Comparison of ENCODE assay signal across 8 cellular contexts in the genomic region with DNA sequence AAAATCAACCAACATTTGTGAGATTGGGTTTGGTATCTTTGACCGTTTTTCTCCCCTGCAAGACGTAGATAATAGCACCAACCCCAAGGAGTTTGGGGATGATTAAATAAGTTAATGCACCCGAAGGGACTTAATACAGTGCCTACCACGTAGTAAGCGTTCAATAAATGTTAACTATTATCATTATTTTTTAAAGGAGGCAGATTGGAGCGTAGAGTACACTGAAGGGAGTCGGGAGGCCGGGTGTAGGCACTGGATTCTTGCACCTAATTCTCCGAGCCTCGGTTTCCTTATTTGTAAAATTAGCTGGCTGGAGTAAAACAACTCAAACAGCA. TPM values are rescaled to one million over a fixed set of nuclear protein-coding genes. Genes with fewer than 3 reads are reported as not detected.
DNase-seq lines count a peak whose midpoint lies in the region; ATAC-seq and TF ChIP-seq lines count a peak whose summit lies in the region.

No MANE protein-coding gene starts in this region.

- H3K9me3 ChIP-seq in AG04450 (ENCODE audit: control insufficient read depth, insufficient read depth, low read length) (no peaks in the 10 kb centered on the region), mucosa of rectum (ENCODE audit: control insufficient read depth in 2 of 2, low read length in 2 of 2) (no peaks in the 10 kb centered on the region)

- peaks cover 8 to 16% of the 10 kb centered on the region in 2 donors for H3K4me1 ChIP-seq in mucosa of rectum (ENCODE audit: control insufficient read depth in 2 of 2, insufficient read depth in 2 of 2, low read length in 2 of 2)

- H3K36me3 ChIP-seq in mucosa of rectum (ENCODE audit: control insufficient read depth in 2 of 2, insufficient read depth in 2 of 2, low read length in 2 of 2): no peaks in the 10 kb centered on the region

- ATAC-seq in HG03520 (IDR thresholded peaks at IDR 0.05; ENCODE audit: unreplicated experiment): peak; percentile 5
- ATAC-seq in HG03439 (IDR thresholded peaks at IDR 0.05; ENCODE audit: unreplicated experiment): no peak

- no peak for DNase-seq in AG04450 (ENCODE audit: low read depth, low spot score)
- DNase-seq in cardiac fibroblast (ENCODE audit: low read depth in 2 of 2): no peak
- no peak for DNase-seq in UCSD-AML1 (lab: John Stamatoyannopoulos, UW; ENCODE audit: unreplicated experiment)
- DNase-seq in SK-N-DZ (ENCODE audit: low spot score): no peak
- no peak for DNase-seq in T1000 (lab: John Stamatoyannopoulos, UW)

- H3K27me3 ChIP-seq in AG04450 (ENCODE audit: control insufficient read depth, insufficient read depth, low read length) (no peaks in the 10 kb centered on the region), mucosa of rectum (ENCODE audit: control insufficient read depth in 2 of 2, insufficient read depth in 2 of 2, low read length in 2 of 2) (no peaks in the 10 kb centered on the region)

- CTCF ChIA-PET in AG04450 (lab: Charles Lee): interaction anchor here (0.7 to 1.2 kb wide), 2 partner anchors 96 to 107 kb away, joined by 3 to 4 read pairs; no protein-coding TSS in a partner anchor

- H3K4me3 ChIP-seq in AG04450 (ENCODE audit: low read depth, low read length) (peak overlapping the region; percentile 89), cardiac fibroblast (replicated peaks in 1 of 2; ENCODE audit: low read depth in 2 of 2, low read length in 2 of 2) (peak overlapping the region; percentile 80 to 94), mucosa of rectum (ENCODE audit: low read length in 2 of 2) (peak overlapping the region; percentile 85 to 93)

- H3K27ac ChIP-seq in AG04450 (ENCODE audit: low read depth, low read length) (no peak overlapping the region), mucosa of rectum (ENCODE audit: low read depth in 2 of 2, low read length in 2 of 2) (peak overlapping the region; percentile 84 to 88)

- peak overlapping the region; percentile 64 to 88 for H3K9ac ChIP-seq in mucosa of rectum (ENCODE audit: low read depth in 1 of 2, low read length in 2 of 2)

- POLR2A ChIA-PET in AG04450 (lab: Yijun Ruan, JAX): interaction anchor here (0.7 to 1.5 kb wide), 10 partner anchors 11 to 115 kb away, joined by 3 to 5 read pairs (median 3); partner anchors contain the start of gene CCT2

- no peak for TF ChIP-seq CTCF in AG04450 (IDR thresholded peaks at IDR 0.05; ENCODE audit: low read depth, low read length)
- no peak for TF ChIP-seq CTCF in cardiac fibroblast (IDR thresholded peaks at IDR 0.05; ENCODE audit: low read depth, low read length)

RNA-seq across cellular contexts. Expression of gene FRS2, which starts 0.4 kb away (rescaled TPM):
- polyA plus RNA-seq in AG04450 (2011; rRNA removed): 28.2 and 41.9 TPM in 2 replicates
- polyA minus RNA-seq in AG04450 (2011; rRNA and poly(A)+ RNA removed): 40.5 and 59.1 TPM in 2 replicates
- 12.3 and 24.9 TPM in 2 replicates for polyA plus RNA-seq in SK-N-DZ (2014; cell fraction: cytosol; rRNA removed)
- 12.7 and 21.3 TPM in 2 replicates for polyA plus RNA-seq in SK-N-DZ (2014; cell fraction: nucleus; rRNA removed)
